Comparison of ENCODE assay signal across 8 cellular contexts in the genomic region with DNA sequence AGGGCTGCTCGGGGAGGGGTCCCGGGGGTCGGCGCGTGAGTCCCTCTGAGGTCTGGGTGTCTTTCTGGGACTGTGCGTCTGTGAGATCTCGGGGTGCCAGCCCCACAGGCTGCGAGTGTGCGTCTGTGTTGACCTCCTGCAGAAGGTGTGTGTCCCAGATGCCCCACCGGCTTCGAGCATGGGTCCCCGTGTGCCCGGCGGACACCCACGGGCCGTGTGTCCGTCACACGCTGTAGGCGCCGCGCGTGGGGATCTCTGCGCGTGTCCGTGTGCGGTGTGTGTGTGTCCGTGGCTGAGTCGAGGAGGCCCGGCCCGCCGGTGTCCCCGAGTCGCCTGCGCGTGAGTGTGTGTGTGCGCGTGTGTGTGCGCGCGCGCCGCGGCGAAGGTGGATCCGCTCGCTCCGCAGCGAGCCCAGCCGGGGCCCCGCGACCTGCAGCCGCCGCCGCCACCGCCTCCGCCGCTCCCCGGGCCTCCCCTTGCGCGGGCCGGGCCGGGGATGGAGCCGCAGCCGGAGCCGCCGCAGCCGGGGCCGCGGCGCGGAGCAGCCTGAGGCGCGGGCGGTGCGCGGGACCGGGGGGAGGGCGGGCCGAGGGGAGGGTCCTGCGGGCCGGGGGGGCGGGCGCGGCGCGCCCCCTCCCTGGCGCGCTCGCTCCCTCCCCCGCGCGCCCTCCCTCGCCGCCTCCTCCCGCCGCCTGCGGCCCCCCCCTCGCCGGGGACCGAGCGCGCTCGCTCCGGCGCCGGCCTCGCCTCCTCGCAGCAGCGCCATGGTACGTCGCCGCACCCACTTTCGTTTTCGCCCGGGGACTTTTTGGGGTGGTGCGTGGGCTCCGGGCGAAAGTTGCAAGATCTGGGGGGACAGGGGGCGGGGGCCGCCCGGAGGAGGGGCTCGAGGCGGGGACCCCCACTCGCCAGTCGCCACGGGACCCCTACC. TPM values are rescaled to one million over a fixed set of nuclear protein-coding genes. Genes with fewer than 3 reads are reported as not detected.
DNase-seq lines count a peak whose midpoint lies in the region; ATAC-seq and TF ChIP-seq lines count a peak whose summit lies in the region.

No MANE protein-coding gene starts in this region.

- no peaks in the 10 kb centered on the region for H3K9me3 ChIP-seq in sigmoid colon

- TF ChIP-seq CTCF in BJ (IDR thresholded peaks at IDR 0.05; ENCODE audit: insufficient read depth, low read depth, low read length), result no peak
- no peak for TF ChIP-seq CTCF in sigmoid colon (IDR thresholded peaks at IDR 0.05)

- POLR2A ChIA-PET in BJ (lab: Charles Lee), result no interaction called here

- peak; percentile 41 for ATAC-seq in GM21825 (IDR thresholded peaks at IDR 0.05; ENCODE audit: unreplicated experiment)
- ATAC-seq in SK-N-SH treated with all-trans-retinoic acid at 6 μM for 48 hours, result peak; percentile 45
- no peak for ATAC-seq in HG02610 (IDR thresholded peaks at IDR 0.05; ENCODE audit: unreplicated experiment)
- ATAC-seq in HG03108 (IDR thresholded peaks at IDR 0.05; ENCODE audit: unreplicated experiment), result no peak

- WGBS in adipose tissue, 3 donors, result 0 to 1% (median 0%) methylated on average over 50 to 112 of the region's 126 CpGs
- WGBS in sigmoid colon, 2 donors, result 0% methylated on average over 126 of the region's 126 CpGs

- CTCF ChIA-PET in BJ (lab: Yijun Ruan, JAX), result no interaction called here

- DNase-seq in BJ (ENCODE audit: low read depth) (no peak), hepatic stellate cell (ENCODE audit: low spot score) (peak; percentile 87), sigmoid colon (peak; percentile 88)

- H3K4me1 ChIP-seq in sigmoid colon, result peaks cover 0 to 46% (median 40%) of the 10 kb centered on the region in 4 donors

- H3K4me3 ChIP-seq in BJ (ENCODE audit: low read depth, low read length) (peak overlapping the region; percentile 81), sigmoid colon (peak overlapping the region; percentile 97 to 100 (median 100))

- TF ChIP-seq EP300 in sigmoid colon (IDR thresholded peaks at IDR 0.05), result no peak

- H3K36me3 ChIP-seq in BJ (ENCODE audit: control insufficient read depth, insufficient read depth, low read length), result no peaks in the 10 kb centered on the region
- H3K36me3 ChIP-seq in sigmoid colon, result no peaks in the 10 kb centered on the region

- H3K27me3 ChIP-seq in BJ (ENCODE audit: control insufficient read depth, insufficient read depth, low read length), result no peaks in the 10 kb centered on the region
- no peaks in the 10 kb centered on the region for H3K27me3 ChIP-seq in sigmoid colon

- H3K27ac ChIP-seq in adipose tissue (ENCODE audit: low read depth, low read length), result peak overlapping the region; percentile 65
- peak overlapping the region; percentile 99 to 100 (median 100) for H3K27ac ChIP-seq in sigmoid colon

- intact Hi-C loops in sigmoid colon (cut with DNase I), result loop anchor here (2.0 kb wide), 1 partner anchor 22 kb away; no protein-coding TSS in a partner anchor

- peak; percentile 15 to 54 for TF ChIP-seq POLR2A in sigmoid colon (IDR thresholded peaks at IDR 0.05)

TF ChIP-seq in SK-N-SH treated with all-trans-retinoic acid at 6 μM for 48 hours, 23 proteins besides CTCF, POLR2A, EP300 and RAD21:
- TF ChIP-seq ZNF70 (CRISPR knock-in tag; IDR thresholded peaks at IDR 0.05) (no peak), GLIS3 (CRISPR knock-in tag; IDR thresholded peaks at IDR 0.05) (no peak), TCF4 (CRISPR knock-in tag; IDR thresholded peaks at IDR 0.05; ENCODE audit: borderline replicate concordance) (no peak), ZNF8 (CRISPR knock-in tag; IDR thresholded peaks at IDR 0.05) (no peak), ESRRG (CRISPR knock-in tag; IDR thresholded peaks at IDR 0.05) (no peak), RARB (CRISPR knock-in tag; IDR thresholded peaks at IDR 0.05) (no peak), BACH2 (CRISPR knock-in tag; IDR thresholded peaks at IDR 0.05; ENCODE audit: borderline replicate concordance) (no peak), ZFP30 (CRISPR knock-in tag; IDR thresholded peaks at IDR 0.05) (no peak), ZNF565 (CRISPR knock-in tag; conservative IDR thresholded peaks at IDR 0.05; ENCODE audit: low read depth) (no peak), ARNTL (CRISPR knock-in tag; IDR thresholded peaks at IDR 0.05; ENCODE audit: borderline replicate concordance, low read depth) (no peak), ZC3H10 (CRISPR knock-in tag; IDR thresholded peaks at IDR 0.05) (no peak)
- TF ChIP-seq, protein P1, sequence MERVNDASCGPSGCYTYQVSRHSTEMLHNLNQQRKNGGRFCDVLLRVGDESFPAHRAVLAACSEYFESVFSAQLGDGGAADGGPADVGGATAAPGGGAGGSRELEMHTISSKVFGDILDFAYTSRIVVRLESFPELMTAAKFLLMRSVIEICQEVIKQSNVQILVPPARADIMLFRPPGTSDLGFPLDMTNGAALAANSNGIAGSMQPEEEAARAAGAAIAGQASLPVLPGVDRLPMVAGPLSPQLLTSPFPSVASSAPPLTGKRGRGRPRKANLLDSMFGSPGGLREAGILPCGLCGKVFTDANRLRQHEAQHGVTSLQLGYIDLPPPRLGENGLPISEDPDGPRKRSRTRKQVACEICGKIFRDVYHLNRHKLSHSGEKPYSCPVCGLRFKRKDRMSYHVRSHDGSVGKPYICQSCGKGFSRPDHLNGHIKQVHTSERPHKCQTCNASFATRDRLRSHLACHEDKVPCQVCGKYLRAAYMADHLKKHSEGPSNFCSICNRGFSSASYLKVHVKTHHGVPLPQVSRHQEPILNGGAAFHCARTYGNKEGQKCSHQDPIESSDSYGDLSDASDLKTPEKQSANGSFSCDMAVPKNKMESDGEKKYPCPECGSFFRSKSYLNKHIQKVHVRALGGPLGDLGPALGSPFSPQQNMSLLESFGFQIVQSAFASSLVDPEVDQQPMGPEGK (CRISPR knock-in tag; IDR thresholded peaks at IDR 0.05; ENCODE audit: borderline replicate concordance), result no peak
- TF ChIP-seq, protein P2, sequence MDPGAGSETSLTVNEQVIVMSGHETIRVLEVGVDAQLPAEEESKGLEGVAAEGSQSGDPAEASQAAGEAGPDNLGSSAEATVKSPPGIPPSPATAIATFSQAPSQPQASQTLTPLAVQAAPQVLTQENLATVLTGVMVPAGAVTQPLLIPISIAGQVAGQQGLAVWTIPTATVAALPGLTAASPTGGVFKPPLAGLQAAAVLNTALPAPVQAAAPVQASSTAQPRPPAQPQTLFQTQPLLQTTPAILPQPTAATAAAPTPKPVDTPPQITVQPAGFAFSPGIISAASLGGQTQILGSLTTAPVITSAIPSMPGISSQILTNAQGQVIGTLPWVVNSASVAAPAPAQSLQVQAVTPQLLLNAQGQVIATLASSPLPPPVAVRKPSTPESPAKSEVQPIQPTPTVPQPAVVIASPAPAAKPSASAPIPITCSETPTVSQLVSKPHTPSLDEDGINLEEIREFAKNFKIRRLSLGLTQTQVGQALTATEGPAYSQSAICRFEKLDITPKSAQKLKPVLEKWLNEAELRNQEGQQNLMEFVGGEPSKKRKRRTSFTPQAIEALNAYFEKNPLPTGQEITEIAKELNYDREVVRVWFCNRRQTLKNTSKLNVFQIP (CRISPR knock-in tag; IDR thresholded peaks at IDR 0.05; ENCODE audit: borderline replicate concordance, low read depth), result no peak
- TF ChIP-seq, protein P3, sequence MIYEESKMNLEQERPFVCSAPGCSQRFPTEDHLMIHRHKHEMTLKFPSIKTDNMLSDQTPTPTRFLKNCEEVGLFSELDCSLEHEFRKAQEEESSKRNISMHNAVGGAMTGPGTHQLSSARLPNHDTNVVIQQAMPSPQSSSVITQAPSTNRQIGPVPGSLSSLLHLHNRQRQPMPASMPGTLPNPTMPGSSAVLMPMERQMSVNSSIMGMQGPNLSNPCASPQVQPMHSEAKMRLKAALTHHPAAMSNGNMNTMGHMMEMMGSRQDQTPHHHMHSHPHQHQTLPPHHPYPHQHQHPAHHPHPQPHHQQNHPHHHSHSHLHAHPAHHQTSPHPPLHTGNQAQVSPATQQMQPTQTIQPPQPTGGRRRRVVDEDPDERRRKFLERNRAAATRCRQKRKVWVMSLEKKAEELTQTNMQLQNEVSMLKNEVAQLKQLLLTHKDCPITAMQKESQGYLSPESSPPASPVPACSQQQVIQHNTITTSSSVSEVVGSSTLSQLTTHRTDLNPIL (CRISPR knock-in tag; IDR thresholded peaks at IDR 0.05; ENCODE audit: low read depth), result no peak
- TF ChIP-seq, protein P4, sequence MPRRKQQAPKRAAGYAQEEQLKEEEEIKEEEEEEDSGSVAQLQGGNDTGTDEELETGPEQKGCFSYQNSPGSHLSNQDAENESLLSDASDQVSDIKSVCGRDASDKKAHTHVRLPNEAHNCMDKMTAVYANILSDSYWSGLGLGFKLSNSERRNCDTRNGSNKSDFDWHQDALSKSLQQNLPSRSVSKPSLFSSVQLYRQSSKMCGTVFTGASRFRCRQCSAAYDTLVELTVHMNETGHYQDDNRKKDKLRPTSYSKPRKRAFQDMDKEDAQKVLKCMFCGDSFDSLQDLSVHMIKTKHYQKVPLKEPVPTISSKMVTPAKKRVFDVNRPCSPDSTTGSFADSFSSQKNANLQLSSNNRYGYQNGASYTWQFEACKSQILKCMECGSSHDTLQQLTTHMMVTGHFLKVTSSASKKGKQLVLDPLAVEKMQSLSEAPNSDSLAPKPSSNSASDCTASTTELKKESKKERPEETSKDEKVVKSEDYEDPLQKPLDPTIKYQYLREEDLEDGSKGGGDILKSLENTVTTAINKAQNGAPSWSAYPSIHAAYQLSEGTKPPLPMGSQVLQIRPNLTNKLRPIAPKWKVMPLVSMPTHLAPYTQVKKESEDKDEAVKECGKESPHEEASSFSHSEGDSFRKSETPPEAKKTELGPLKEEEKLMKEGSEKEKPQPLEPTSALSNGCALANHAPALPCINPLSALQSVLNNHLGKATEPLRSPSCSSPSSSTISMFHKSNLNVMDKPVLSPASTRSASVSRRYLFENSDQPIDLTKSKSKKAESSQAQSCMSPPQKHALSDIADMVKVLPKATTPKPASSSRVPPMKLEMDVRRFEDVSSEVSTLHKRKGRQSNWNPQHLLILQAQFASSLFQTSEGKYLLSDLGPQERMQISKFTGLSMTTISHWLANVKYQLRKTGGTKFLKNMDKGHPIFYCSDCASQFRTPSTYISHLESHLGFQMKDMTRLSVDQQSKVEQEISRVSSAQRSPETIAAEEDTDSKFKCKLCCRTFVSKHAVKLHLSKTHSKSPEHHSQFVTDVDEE (CRISPR knock-in tag; IDR thresholded peaks at IDR 0.05), result no peak

RNA-seq across cellular contexts. Expression of a gene that starts 7.2 kb away (rescaled TPM):
- 3.7 and 5.0 TPM in 2 replicates for polyA plus RNA-seq in BJ (2011; rRNA removed)
- polyA minus RNA-seq in BJ (2011; rRNA and poly(A)+ RNA removed), result 17.0 and 36.3 TPM in 2 replicates
- polyA plus RNA-seq in adipose tissue, result 10 to 100 TPM; 57.8 to 87.3 (median 81.7) TPM
- 100 to 1,000 TPM in 1 of 4 donors, 10 to 100 TPM in 3; 63.2 to 114 (median 74.2) TPM for total RNA-seq in sigmoid colon
- 10 to 100 TPM in 2 of 3 donors, 1 to 10 TPM in 1; 9.0 to 45.7 (median 10.2) TPM for polyA plus RNA-seq in sigmoid colon

Comparison
In these comparisons a context has a peak if more than half of its experiments do, and no peak if none do; other contexts are left out.
1. ATAC-seq: peak in GM21825 (single experiment) and SK-N-SH treated with all-trans-retinoic acid at 6 μM for 48 hours (single experiment); none in HG02610 (single experiment) and HG03108 (single experiment).